In the genomic region with DNA sequence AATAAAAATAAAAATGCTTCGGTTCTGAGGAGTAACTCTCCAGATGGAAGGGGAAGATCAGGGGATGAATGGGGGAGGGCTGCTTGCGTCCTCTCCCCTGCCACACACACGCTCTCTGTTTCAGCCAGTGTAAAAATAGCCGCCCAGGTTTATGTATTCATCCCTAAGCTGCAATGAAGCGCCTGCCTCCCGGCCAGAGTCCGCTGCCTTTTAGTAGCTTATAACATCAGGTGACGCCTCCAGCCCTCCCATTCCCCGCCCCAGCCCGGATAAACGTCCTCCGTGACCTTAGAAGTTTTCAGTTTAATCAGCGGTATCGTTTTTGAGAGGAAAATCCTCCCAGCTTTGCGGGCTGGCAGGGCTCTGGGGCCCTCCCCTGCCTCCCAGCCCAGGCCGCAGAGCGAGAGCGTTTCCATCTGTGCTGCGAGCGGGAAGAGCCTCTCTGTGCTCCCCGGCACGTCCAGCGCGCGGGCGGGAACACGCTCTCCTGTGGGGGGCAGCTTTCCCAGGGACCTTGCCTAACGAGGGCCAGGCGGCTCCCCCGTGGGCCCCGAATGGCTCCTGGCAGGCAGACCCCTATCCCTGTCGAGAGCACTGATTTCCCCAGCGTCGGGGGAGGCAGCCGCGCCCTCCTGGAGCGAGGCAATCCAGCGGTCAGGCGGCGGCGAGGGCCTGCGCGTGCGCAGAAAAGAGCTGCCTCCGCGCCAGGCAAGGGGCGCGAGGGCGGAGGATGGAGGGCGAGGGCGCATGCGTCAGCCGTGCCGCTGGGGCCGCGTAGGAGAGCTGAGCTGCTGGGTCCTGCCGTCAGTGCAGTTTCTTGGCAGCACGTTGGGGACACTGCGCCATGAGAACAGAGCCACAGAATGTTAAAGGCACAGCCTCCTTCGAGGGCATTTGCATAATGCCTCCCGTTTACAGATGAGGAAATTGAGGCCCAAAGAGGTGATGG, we compare ENCODE assay signal across 8 cellular contexts.
DNase-seq lines count a peak whose midpoint lies in the region; ATAC-seq and TF ChIP-seq lines count a peak whose summit lies in the region.

No MANE protein-coding gene starts in this region.

- peak overlapping the region; percentile 96 for H3K9ac ChIP-seq in skeletal muscle satellite cell (ENCODE audit: low read depth, low read length)

- H3K27me3 ChIP-seq in RWPE2 (ENCODE audit: insufficient read depth, poor library complexity, severe bottlenecking) = no peaks in the 10 kb centered on the region
- no peaks in the 10 kb centered on the region for H3K27me3 ChIP-seq in skeletal muscle satellite cell (ENCODE audit: control insufficient read depth, insufficient read depth, low read length)

- H3K9me3 ChIP-seq in RWPE2 (ENCODE audit: severe bottlenecking) (no peaks in the 10 kb centered on the region), skeletal muscle satellite cell (replicated peaks; ENCODE audit: low read length) (no peaks in the 10 kb centered on the region)

- H3K27ac ChIP-seq in RWPE2 (ENCODE audit: poor library complexity, severe bottlenecking) = peak overlapping the region; percentile 98

- DNase-seq in RWPE2 (ENCODE audit: low spot score) (peak; percentile 85), astrocyte of the cerebellum (ENCODE audit: low read depth) (peak; percentile 93), iPS DF 4.7 (ENCODE audit: extremely low read depth, low spot score) (peak; percentile 53), amniotic stem cell (lab: John Stamatoyannopoulos, UW) (no peak)
- DNase-seq in stimulated activated naive CD4-positive, alpha-beta T cell treated with Interleukin-2 at 50 U/mL for 16 hours (lab: John Stamatoyannopoulos, UW) = no peak

- in situ Hi-C loops in astrocyte of the cerebellum (cut with HindIII; ENCODE audit: low sequenced_read_pairs) = no loop called here

- peak; percentile 74 for TF ChIP-seq POLR2A in GM15510 (IDR thresholded peaks at IDR 0.05; ENCODE audit: borderline replicate concordance, extremely low read depth, insufficient read length)

- H3K4me1 ChIP-seq in RWPE2 (ENCODE audit: insufficient read depth, poor library complexity, severe bottlenecking) (peaks cover 21% of the 10 kb centered on the region), skeletal muscle satellite cell (ENCODE audit: control insufficient read depth, insufficient read depth, low read length) (peaks cover 40% of the 10 kb centered on the region)

- peak; percentile 69 for ATAC-seq in HG02870 (IDR thresholded peaks at IDR 0.05; ENCODE audit: unreplicated experiment)
- ATAC-seq in RWPE2 (ENCODE audit: low read depth) = peak; percentile 78

- peak overlapping the region; percentile 38 for H3K4me3 ChIP-seq in RWPE2 (ENCODE audit: severe bottlenecking)
- H3K4me3 ChIP-seq in astrocyte of the cerebellum (ENCODE audit: low read depth, low read length) = peak overlapping the region; percentile 34
- peak overlapping the region; percentile 73 for H3K4me3 ChIP-seq in skeletal muscle satellite cell (ENCODE audit: low read length)

- peak; percentile 21 for TF ChIP-seq CTCF in RWPE2 (IDR thresholded peaks at IDR 0.05; ENCODE audit: poor library complexity, severe bottlenecking)
- no peak for TF ChIP-seq CTCF in astrocyte of the cerebellum (IDR thresholded peaks at IDR 0.05; ENCODE audit: low read depth, low read length, missing control alignments)

- peak overlapping the region; percentile 90 for H3K4me2 ChIP-seq in skeletal muscle satellite cell (ENCODE audit: low read length)

- no peaks in the 10 kb centered on the region for H3K36me3 ChIP-seq in RWPE2 (ENCODE audit: low read depth)
- H3K36me3 ChIP-seq in skeletal muscle satellite cell (ENCODE audit: insufficient read depth, low read length) = no peaks in the 10 kb centered on the region

Comparison
In these comparisons a context has a peak if more than half of its experiments do, and no peak if none do; other contexts are left out.
1. DNase-seq: peak in RWPE2 (single experiment), astrocyte of the cerebellum (single experiment) and iPS DF 4.7 (single experiment); none in amniotic stem cell (single experiment) and stimulated activated naive CD4-positive, alpha-beta T cell treated with Interleukin-2 at 50 U/mL for 16 hours (single experiment).
2. Peak in every context shown above with its lines, with median percentiles within 50 percentile points of each other: H3K4me3 ChIP-seq.